9 cellular contexts compared by ENCODE assay signal in genomic region chr2:230866704-230867561, GRCh38. TPM values are rescaled to one million over a fixed set of nuclear protein-coding genes. Genes with fewer than 3 reads are reported as not detected.
A peak's percentile ranks its signal among the peaks of the same experiment; 100 is the strongest.
DNase-seq lines count a peak whose midpoint lies in the region; ATAC-seq and TF ChIP-seq lines count a peak whose summit lies in the region.
"Had no signal": no experiment of that assay in that cellular context is flagged by ENCODE, and none has a peak within 500 bp of the region (broad histone marks: within the 10 kb centered on the region; RNA-seq: fewer than 3 reads in every experiment).

No MANE protein-coding gene starts in this region.

- no peak overlapping the region for H3K27ac Mint-ChIP-seq in activated CD4-positive, alpha-beta memory T cell treated with anti-CD3 and anti-CD28 coated beads, Interleukin-2, amount 10 ng/mL, durations not matched to agents 7 days and 5 days
- peak overlapping the region; percentile 90 for H3K27ac Mint-ChIP-seq in osteocyte (ENCODE audit: unreplicated experiment)

- no peak overlapping the region for H3K4me3 Mint-ChIP-seq in activated CD4-positive, alpha-beta memory T cell treated with anti-CD3 and anti-CD28 coated beads, Interleukin-2, amount 10 ng/mL, durations not matched to agents 7 days and 5 days
- peak overlapping the region; percentile 88 for H3K4me3 Mint-ChIP-seq in osteocyte (ENCODE audit: unreplicated experiment)

- peaks cover 41% of the 10 kb centered on the region for H3K27me3 Mint-ChIP-seq in activated CD4-positive, alpha-beta memory T cell treated with anti-CD3 and anti-CD28 coated beads, Interleukin-2, amount 10 ng/mL, durations not matched to agents 7 days and 5 days
- peaks cover 15% of the 10 kb centered on the region for H3K27me3 Mint-ChIP-seq in osteocyte (ENCODE audit: unreplicated experiment)

- no peaks in the 10 kb centered on the region for H3K36me3 Mint-ChIP-seq in activated CD4-positive, alpha-beta memory T cell treated with anti-CD3 and anti-CD28 coated beads, Interleukin-2, amount 10 ng/mL, durations not matched to agents 7 days and 5 days (ENCODE audit: low read depth)
- peaks cover 3% of the 10 kb centered on the region for H3K36me3 Mint-ChIP-seq in osteocyte (ENCODE audit: unreplicated experiment)

- no peak overlapping the region for H3K4me3 ChIP-seq in epithelial cell of esophagus (ENCODE audit: low read length)
- H3K4me3 ChIP-seq: SJCRH30 had no signal

- POLR2A ChIA-PET in activated CD4-positive, alpha-beta memory T cell treated with anti-CD3 and anti-CD28 coated beads, Interleukin-2, amount 10 ng/mL, durations not matched to agents 7 days and 5 days (lab: Charles Lee): interaction anchor here (0.7 to 1.5 kb wide), 4 partner anchors 10 to 59 kb away, joined by 3 to 4 read pairs (median 3); no protein-coding TSS in a partner anchor

- CTCF ChIA-PET in activated CD4-positive, alpha-beta memory T cell treated with anti-CD3 and anti-CD28 coated beads, Interleukin-2, amount 10 ng/mL, durations not matched to agents 7 days and 5 days (lab: Charles Lee): interaction anchor here (0.8 to 1.5 kb wide), 8 partner anchors 16 to 118 kb away, joined by 3 to 5 read pairs (median 3); partner anchors contain the start of gene GPR55

- ATAC-seq in GM21529 (IDR thresholded peaks at IDR 0.05; ENCODE audit: unreplicated experiment) (no peak), Right ventricle myocardium superior (ENCODE audit: poor library complexity) (no peak), GM21515 (IDR thresholded peaks at IDR 0.05; ENCODE audit: unreplicated experiment) (no peak)

- H3K4me1 Mint-ChIP-seq in activated CD4-positive, alpha-beta memory T cell treated with anti-CD3 and anti-CD28 coated beads, Interleukin-2, amount 10 ng/mL, durations not matched to agents 7 days and 5 days: peaks cover 30% of the 10 kb centered on the region
- peaks cover 57% of the 10 kb centered on the region for H3K4me1 Mint-ChIP-seq in osteocyte (ENCODE audit: unreplicated experiment)

- intact Hi-C loops in Right ventricle myocardium superior (cut with DNase I): no loop called here

- no peaks in the 10 kb centered on the region for H3K9me3 Mint-ChIP-seq in activated CD4-positive, alpha-beta memory T cell treated with anti-CD3 and anti-CD28 coated beads, Interleukin-2, amount 10 ng/mL, durations not matched to agents 7 days and 5 days
- no peaks in the 10 kb centered on the region for H3K9me3 Mint-ChIP-seq in osteocyte (ENCODE audit: unreplicated experiment)

- no peak for TF ChIP-seq CTCF in epithelial cell of esophagus (IDR thresholded peaks at IDR 0.05; ENCODE audit: insufficient read depth, low read depth, low read length, missing control alignments)
- peak; percentile 36 for TF ChIP-seq CTCF in osteocyte (IDR thresholded peaks at IDR 0.05)

- DNase-seq in GDM1 (lab: John Stamatoyannopoulos, UW) (peak; percentile 64), NCI-H1105 (lab: John Stamatoyannopoulos, UW) (peak; percentile 27), epithelial cell of esophagus (ENCODE audit: low read depth) (peak; percentile 18), osteocyte (ENCODE audit: extremely low spot score, unreplicated experiment) (peak; percentile 87), Right ventricle myocardium superior (no peak)
- DNase-seq in activated CD4-positive, alpha-beta memory T cell treated with anti-CD3 and anti-CD28 coated beads, Interleukin-2, amount 10 ng/mL, durations not matched to agents 7 days and 5 days: peak; percentile 36

RNA-seq across cellular contexts. Expression of gene ITM2C, which starts 2.2 kb away (rescaled TPM):
- total RNA-seq in activated CD4-positive, alpha-beta memory T cell treated with anti-CD3 and anti-CD28 coated beads, Interleukin-2, amount 10 ng/mL, durations not matched to agents 7 days and 5 days: 10 to 100 TPM; 25.4 to 26.8 TPM
- total RNA-seq in osteocyte (503 and 526 TPM in 2 replicates), Right ventricle myocardium superior (25.3 TPM)

RNA-seq across cellular contexts. Expression of gene GPR55, which starts 58.1 kb away (rescaled TPM):
- 1 to 10 TPM; 7.3 to 7.4 TPM for total RNA-seq in activated CD4-positive, alpha-beta memory T cell treated with anti-CD3 and anti-CD28 coated beads, Interleukin-2, amount 10 ng/mL, durations not matched to agents 7 days and 5 days
- total RNA-seq in osteocyte (not detected in 2 replicates), Right ventricle myocardium superior (not detected)

Comparison
In these comparisons a context has a peak if more than half of its experiments do, and no peak if none do; other contexts are left out.
1. RNA of gene ITM2C, which starts 2.2 kb away (total RNA-seq): 503 to 526 TPM in osteocyte; 25.4 to 26.8 TPM in activated CD4-positive, alpha-beta memory T cell treated with anti-CD3 and anti-CD28 coated beads, Interleukin-2, amount 10 ng/mL, durations not matched to agents 7 days and 5 days and 25.3 TPM in Right ventricle myocardium superior (single experiment); every median in the first group is over 10 times any median in the second.